Comparison of ENCODE assay signal across 1 cellular context in the genomic region with DNA sequence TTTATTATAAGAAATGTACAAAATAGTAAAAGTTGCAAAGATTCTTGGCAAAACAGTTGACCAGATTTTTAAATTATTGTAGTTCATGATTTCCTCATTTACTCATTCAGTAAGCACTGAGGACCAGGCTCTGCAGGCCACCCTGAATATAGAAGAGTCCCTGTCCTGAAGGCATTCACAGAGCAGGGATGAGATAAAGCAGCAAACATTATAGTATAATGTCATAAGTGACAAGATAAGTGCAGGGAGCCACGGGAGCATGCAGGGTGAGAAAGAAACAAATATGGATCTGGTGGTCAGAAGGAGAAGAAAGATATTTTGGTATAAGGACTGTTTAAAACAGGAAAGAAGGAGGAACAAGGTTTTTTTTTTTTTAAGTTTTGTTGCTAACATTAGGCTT.
TF ChIP-seq lines count a peak whose summit lies in the region.

No MANE protein-coding gene starts in this region.

TF ChIP-seq in GM12878, 131 proteins besides CTCF, POLR2A, EP300 and RAD21:
- TF ChIP-seq SP1 (IDR thresholded peaks at IDR 0.05; ENCODE audit: low read depth, low read length): no peak
- no peak for TF ChIP-seq YY1 (IDR thresholded peaks at IDR 0.05; ENCODE audit: low read depth, low read length)
- TF ChIP-seq MXI1 (IDR thresholded peaks at IDR 0.05; ENCODE audit: low read depth, low read length): no peak
- no peak for TF ChIP-seq ZBED1 (IDR thresholded peaks at IDR 0.05; ENCODE audit: borderline replicate concordance)
TF ChIP-seq in GM12878: peak in this region for 0.
